32 cellular contexts compared by ENCODE assay signal in genomic region chr1:108848802-108849201, GRCh38. TPM values are rescaled to one million over a fixed set of nuclear protein-coding genes. Genes with fewer than 3 reads are reported as not detected.
"Had no signal": no experiment of that assay in that cellular context is flagged by ENCODE, and none has a peak within 500 bp of the region (broad histone marks: within the 10 kb centered on the region; RNA-seq: fewer than 3 reads in every experiment).

No MANE protein-coding gene starts in this region.

- DNase-seq: activated CD4-positive, alpha-beta T cell treated with anti-CD3 and anti-CD28 coated beads for 48 hours; activated CD4-positive, alpha-beta T cell treated with anti-CD3 and anti-CD28 coated beads, Interleukin-2, amount 50 U/mL, for 1 hour; activated CD4-positive, alpha-beta T cell treated with anti-CD3 and anti-CD28 coated beads, Interleukin-2, amount 50 U/mL, for 48 hours; activated CD8-positive, alpha-beta memory T cell treated with anti-CD3 and anti-CD28 coated beads for 24 hours; activated CD8-positive, alpha-beta T cell treated with anti-CD3 and anti-CD28 coated beads for 36 hours; activated effector memory CD4-positive, alpha-beta T cell treated with Interleukin-2 at 50 U/mL for 16 hours; activated gamma-delta T cell treated with Interleukin-2 at 50 U/mL for 16 hours; activated naive CD4-positive, alpha-beta T cell treated with anti-CD3 and anti-CD28 coated beads, Interleukin-2, amount 50 U/mL, for 16 hours; activated naive CD4-positive, alpha-beta T cell treated with Interleukin-2 at 50 U/mL for 16 hours; activated T-cell treated with anti-CD3 and anti-CD28 coated beads, Interleukin-2, amount 50 U/mL, for 4 hours; amniotic stem cell; anterior cingulate cortex; brain microvascular endothelial cell; dermis blood vessel endothelial cell; effector CD4-positive, alpha-beta T cell; esophagus squamous epithelium; foreskin melanocyte; heart right ventricle; hippocampal formation; T-helper 2 cell had no signal

- H3K27ac ChIP-seq: brain microvascular endothelial cell, coronary artery, epithelial cell of prostate, esophagus squamous epithelium, gastroesophageal sphincter, heart right ventricle, VCaP had no signal

- H3K36me3 ChIP-seq: brain microvascular endothelial cell, esophagus squamous epithelium, gastroesophageal sphincter, heart right ventricle had no signal

- ATAC-seq: activated CD4-positive, CD25-positive, alpha-beta regulatory T cell treated with anti-CD3 and anti-CD28 coated beads, Interleukin-2, amount 50 U/mL, for 24 hours; activated CD8-positive, alpha-beta T cell treated with anti-CD3 and anti-CD28 coated beads for 36 hours; activated T-cell treated with anti-CD3 and anti-CD28 coated beads, Interleukin-2, amount 50 U/mL, for 4 hours; activated T-helper 17 cell treated with anti-CD3 and anti-CD28 coated beads, Interleukin-2, amount 50 U/mL, for 72 hours; gastroesophageal sphincter; heart right ventricle; WTC11 had no signal

- H3K4me3 ChIP-seq: coronary artery, esophagus squamous epithelium, gastroesophageal sphincter, heart right ventricle had no signal

- H3K9me3 ChIP-seq: esophagus squamous epithelium, gastroesophageal sphincter, heart right ventricle had no signal

- H3K27me3 ChIP-seq: brain microvascular endothelial cell, esophagus squamous epithelium, gastroesophageal sphincter had no signal

RNA-seq across cellular contexts. Expression of gene AKNAD1, which starts 8.1 kb away (rescaled TPM):
- total RNA-seq: activated CD8-positive, alpha-beta T cell treated with anti-CD3 and anti-CD28 coated beads for 36 hours; activated T-cell treated with anti-CD3 and anti-CD28 coated beads, Interleukin-2, amount 50 U/mL, for 4 hours; activated T-helper 17 cell treated with anti-CD3 and anti-CD28 coated beads, Interleukin-2, amount 50 U/mL, for 72 hours; astrocyte; bronchial epithelial cell; cardiac septum; endothelial cell of umbilical vein; glomerular endothelial cell; heart right ventricle; WTC11 had no signal
- polyA plus RNA-seq: endothelial cell of umbilical vein had no signal
